8 cellular contexts compared by ENCODE assay signal in genomic region chrX:118726887-118727685, GRCh38. TPM values are rescaled to one million over a fixed set of nuclear protein-coding genes. Genes with fewer than 3 reads are reported as not detected.
DNase-seq lines count a peak whose midpoint lies in the region; ATAC-seq, FAIRE-seq and TF ChIP-seq lines count a peak whose summit lies in the region.

Gene IL13RA1 (plus strand): TSS chrX:118727606. CDS start chrX:118727639, 33 bp downstream.

- H3K9me3 Mint-ChIP-seq in activated T-helper 2 cell treated with anti-CD3 and anti-CD28 coated beads, Interferon-gamma antibody, Interleukin-2, Interleukin-4, amounts not matched to agents 10 μg/mL and 5 μg/mL and 100 μg/mL, durations not matched to agents 14 hours and 24 hours and 36 hours: no peaks in the 10 kb centered on the region
- H3K9me3 Mint-ChIP-seq in natural killer cell: no peaks in the 10 kb centered on the region

- ATAC-seq in HG03196 (IDR thresholded peaks at IDR 0.05; ENCODE audit: unreplicated experiment) (peak; percentile 65), natural killer cell (peak; percentile 36 to 62 (median 39))

- H3K4me3 Mint-ChIP-seq in activated T-helper 2 cell treated with anti-CD3 and anti-CD28 coated beads, Interferon-gamma antibody, Interleukin-2, Interleukin-4, amounts not matched to agents 10 μg/mL and 5 μg/mL and 100 μg/mL, durations not matched to agents 14 hours and 24 hours and 36 hours (ENCODE audit: low read depth): peak within 1 kb of the TSS; percentile 7
- H3K4me3 Mint-ChIP-seq in natural killer cell: peak within 1 kb of the TSS; percentile 45

- peaks cover 36% of the 10 kb centered on the region for H3K27me3 Mint-ChIP-seq in activated T-helper 2 cell treated with anti-CD3 and anti-CD28 coated beads, Interferon-gamma antibody, Interleukin-2, Interleukin-4, amounts not matched to agents 10 μg/mL and 5 μg/mL and 100 μg/mL, durations not matched to agents 14 hours and 24 hours and 36 hours (ENCODE audit: low read depth)
- peaks cover 28% of the 10 kb centered on the region in 2 donors for H3K27me3 Mint-ChIP-seq in natural killer cell (ENCODE audit: low read depth in 2 of 2)

- H3K27me3 ChIP-seq in vagina: no peaks in the 10 kb centered on the region

- peak within 1 kb of the TSS; percentile 82 for H3K27ac ChIP-seq in vagina

- no peak within 1 kb of the TSS for H3K27ac Mint-ChIP-seq in activated T-helper 2 cell treated with anti-CD3 and anti-CD28 coated beads, Interferon-gamma antibody, Interleukin-2, Interleukin-4, amounts not matched to agents 10 μg/mL and 5 μg/mL and 100 μg/mL, durations not matched to agents 14 hours and 24 hours and 36 hours
- no peak within 1 kb of the TSS for H3K27ac Mint-ChIP-seq in natural killer cell

- H3K9me3 ChIP-seq in vagina: no peaks in the 10 kb centered on the region

- no peaks in the 10 kb centered on the region for H3K36me3 ChIP-seq in vagina

- FAIRE-seq in GM12891 (lab: Jason Lieb, UNC): peak; percentile 58

- H3K4me1 ChIP-seq in vagina: peaks cover 32% of the 10 kb centered on the region

- peaks cover 6% of the 10 kb centered on the region for H3K4me1 Mint-ChIP-seq in activated T-helper 2 cell treated with anti-CD3 and anti-CD28 coated beads, Interferon-gamma antibody, Interleukin-2, Interleukin-4, amounts not matched to agents 10 μg/mL and 5 μg/mL and 100 μg/mL, durations not matched to agents 14 hours and 24 hours and 36 hours (ENCODE audit: low read depth)
- H3K4me1 Mint-ChIP-seq in natural killer cell: peaks cover 6 to 7% of the 10 kb centered on the region in 2 donors

- DNase-seq in 8988T: peak; percentile 43
- DNase-seq in GM12891 (ENCODE audit: insufficient read length, low spot score): no peak
- peak; percentile 78 to 80 for DNase-seq in NCI-H524 (lab: John Stamatoyannopoulos, UW)
- no peak for DNase-seq in activated T-helper 2 cell treated with anti-CD3 and anti-CD28 coated beads, Interferon-gamma antibody, Interleukin-2, Interleukin-4, amounts not matched to agents 10 μg/mL and 5 μg/mL and 100 μg/mL, durations not matched to agents 14 hours and 24 hours and 36 hours (ENCODE audit: low spot score)
- peak; percentile 65 for DNase-seq in fibroblast of the aortic adventitia (ENCODE audit: low read depth)
- no peak for DNase-seq in natural killer cell
- DNase-seq in vagina (ENCODE audit: extremely low spot score in 2 of 2): no peak

- H3K4me3 ChIP-seq in fibroblast of the aortic adventitia (ENCODE audit: low read depth, low read length) (peak within 1 kb of the TSS; percentile 67), vagina (peak within 1 kb of the TSS; percentile 59 to 60)

- TF ChIP-seq POLR2A in GM12891 (IDR thresholded peaks at IDR 0.05; ENCODE audit: low read depth, low read length) (no peak), vagina (IDR thresholded peaks at IDR 0.05) (peak in 1 of 2 donors; percentile 58)

- TF ChIP-seq CTCF in fibroblast of the aortic adventitia (IDR thresholded peaks at IDR 0.05; ENCODE audit: insufficient read depth, low read length) (no peak), natural killer cell (IDR thresholded peaks at IDR 0.05) (no peak), vagina (IDR thresholded peaks at IDR 0.05) (no peak)

- intact Hi-C loops in activated T-helper 2 cell treated with anti-CD3 and anti-CD28 coated beads, Interferon-gamma antibody, Interleukin-2, Interleukin-4, amounts not matched to agents 10 μg/mL and 5 μg/mL and 100 μg/mL, durations not matched to agents 14 hours and 24 hours and 36 hours (cut with micrococcal nuclease): no loop called here
- intact Hi-C loops in natural killer cell (cut with micrococcal nuclease) (no loop called here), vagina (cut with DNase I) (no loop called here)

- no peaks in the 10 kb centered on the region for H3K36me3 Mint-ChIP-seq in activated T-helper 2 cell treated with anti-CD3 and anti-CD28 coated beads, Interferon-gamma antibody, Interleukin-2, Interleukin-4, amounts not matched to agents 10 μg/mL and 5 μg/mL and 100 μg/mL, durations not matched to agents 14 hours and 24 hours and 36 hours (ENCODE audit: low read depth)
- H3K36me3 Mint-ChIP-seq in natural killer cell: no peaks in the 10 kb centered on the region

TF ChIP-seq in GM12891, 5 proteins besides CTCF, POLR2A, EP300 and RAD21:
- TF ChIP-seq POU2F2 (IDR thresholded peaks at IDR 0.05; ENCODE audit: low read depth, low read length): no peak
- no peak for TF ChIP-seq POLR2AphosphoS5 (IDR thresholded peaks at IDR 0.05; ENCODE audit: low read depth, low read length)
- no peak for TF ChIP-seq SPI1 (IDR thresholded peaks at IDR 0.05; ENCODE audit: low read depth, low read length)
- no peak for TF ChIP-seq TAF1 (IDR thresholded peaks at IDR 0.05; ENCODE audit: low read depth, low read length)
- no peak for TF ChIP-seq PAX5 (IDR thresholded peaks at IDR 0.05; ENCODE audit: insufficient read depth, low read length, severe bottlenecking)

RNA-seq across cellular contexts. Expression of gene IL13RA1, which starts in this region (rescaled TPM):
- 2.0 TPM for polyA plus RNA-seq in GM12891 (2012; ENCODE audit: low read depth, missing spikeins)
- 0.16 and 0.46 TPM in 2 replicates for total RNA-seq in activated T-helper 2 cell treated with anti-CD3 and anti-CD28 coated beads, Interferon-gamma antibody, Interleukin-2, Interleukin-4, amounts not matched to agents 10 μg/mL and 5 μg/mL and 100 μg/mL, durations not matched to agents 14 hours and 24 hours and 36 hours
- 52.7 and 66.8 TPM in 2 replicates for total RNA-seq in fibroblast of the aortic adventitia (ENCODE audit: low replicate concordance)
- 1 to 10 TPM; 1.5 to 3.3 (median 2.4) TPM for total RNA-seq in natural killer cell
- 25.8 TPM for total RNA-seq in vagina

Comparison
In these comparisons a context has a peak if more than half of its experiments do, and no peak if none do; other contexts are left out.
1. DNase-seq: peak in 8988T (single experiment), NCI-H524 (2 of 2) and fibroblast of the aortic adventitia (single experiment); none in GM12891 (single experiment), activated T-helper 2 cell treated with anti-CD3 and anti-CD28 coated beads, Interferon-gamma antibody, Interleukin-2, Interleukin-4, amounts not matched to agents 10 μg/mL and 5 μg/mL and 100 μg/mL, durations not matched to agents 14 hours and 24 hours and 36 hours (single experiment), natural killer cell (single experiment) and vagina (0 of 2).